In genomic region chr10:114412907-114413386, GRCh38 we compare ENCODE assay signal across 11 cellular contexts. TPM values are rescaled to one million over a fixed set of nuclear protein-coding genes. Genes with fewer than 3 reads are reported as not detected.
A peak's percentile ranks its signal among the peaks of the same experiment; 100 is the strongest.
DNase-seq lines count a peak whose midpoint lies in the region; ATAC-seq and TF ChIP-seq lines count a peak whose summit lies in the region.
"Had no signal": no experiment of that assay in that cellular context is flagged by ENCODE, and none has a peak within 500 bp of the region (broad histone marks: within the 10 kb centered on the region; RNA-seq: fewer than 3 reads in every experiment).

No MANE protein-coding gene starts in this region.

- no peaks in the 10 kb centered on the region for H3K4me1 ChIP-seq in breast epithelium
- H3K4me1 ChIP-seq in thoracic aorta (ENCODE audit: control insufficient read depth in 1 of 2, low read depth in 2 of 2), result peaks cover 8 to 14% of the 10 kb centered on the region in 2 donors
- H3K4me1 ChIP-seq in SJCRH30, result no peaks in the 10 kb centered on the region

- no peaks in the 10 kb centered on the region for H3K36me3 ChIP-seq in breast epithelium
- H3K36me3 ChIP-seq in thoracic aorta, result no peaks in the 10 kb centered on the region
- H3K36me3 ChIP-seq in SJCRH30, result no peaks in the 10 kb centered on the region

- H3K27me3 ChIP-seq in breast epithelium, result no peaks in the 10 kb centered on the region
- H3K27me3 ChIP-seq in thoracic aorta (replicated peaks; ENCODE audit: insufficient read depth), result no peaks in the 10 kb centered on the region
- no peaks in the 10 kb centered on the region for H3K27me3 ChIP-seq in SJCRH30

- H3K9me3 ChIP-seq in breast epithelium, result no peaks in the 10 kb centered on the region
- no peaks in the 10 kb centered on the region for H3K9me3 ChIP-seq in thoracic aorta
- H3K9me3 ChIP-seq in SJCRH30 (replicated peaks), result no peaks in the 10 kb centered on the region

- TF ChIP-seq POLR2A in breast epithelium (IDR thresholded peaks at IDR 0.05), result no peak

- ATAC-seq in thoracic aorta (ENCODE audit: insufficient number of reproducible peaks, low FRiP score, low read depth) (no peak), HG02981 (IDR thresholded peaks at IDR 0.05; ENCODE audit: unreplicated experiment) (no peak)
- ATAC-seq: activated CD8-positive, alpha-beta memory T cell treated with anti-CD3 and anti-CD28 coated beads, Interleukin-2, amount 10 ng/mL, durations not matched to agents 7 days and 5 days had no signal

- H3K4me3 ChIP-seq in breast epithelium (no peak overlapping the region), thoracic aorta (no peak overlapping the region), SJCRH30 (no peak overlapping the region)
- H3K4me3 ChIP-seq: skin epidermis had no signal

- no peak for TF ChIP-seq CTCF in breast epithelium (IDR thresholded peaks at IDR 0.05)
- TF ChIP-seq CTCF in thoracic aorta (IDR thresholded peaks at IDR 0.05), result no peak

- peak; percentile 59 for DNase-seq in LoVo (ENCODE audit: low spot score)
- DNase-seq in breast epithelium (ENCODE audit: low spot score in 2 of 2), result no peak
- peak; percentile 97 for DNase-seq in kidney tubule cell (ENCODE audit: low spot score)
- no peak for DNase-seq in thoracic aorta (ENCODE audit: low spot score)
- DNase-seq in SJCRH30, result no peak
- DNase-seq in activated naive CD4-positive, alpha-beta T cell treated with anti-CD3 and anti-CD28 coated beads, Interleukin-2, amount 50 U/mL, for 16 hours, result no peak
- DNase-seq: activated CD8-positive, alpha-beta memory T cell treated with anti-CD3 and anti-CD28 coated beads, Interleukin-2, amount 10 ng/mL, durations not matched to agents 7 days and 5 days; NCI-H526; T-helper 1 cell had no signal

- intact Hi-C loops in breast epithelium (cut with DNase I; ENCODE audit: low total_unique reads), result no loop called here

- H3K27ac ChIP-seq in breast epithelium, result peak overlapping the region; percentile 49 to 73
- peak overlapping the region; percentile 40 to 63 for H3K27ac ChIP-seq in thoracic aorta
- no peak overlapping the region for H3K27ac ChIP-seq in SJCRH30

RNA-seq across cellular contexts. Expression of gene AFAP1L2, which starts 8.6 kb away (rescaled TPM):
- total RNA-seq in breast epithelium (10 to 100 TPM in 2 of 3 donors, 1 to 10 TPM in 1; 4.2 to 43.9 (median 20.0) TPM), thoracic aorta (10 to 100 TPM in 1 of 2 donors, 1 to 10 TPM in 1; 7.7 to 13.3 TPM)
- total RNA-seq in SJCRH30 (2014; rRNA removed; shearing (Covaris generic)), result 1.8 and 2.2 TPM in 2 replicates

Comparison
In these comparisons a context has a peak if more than half of its experiments do, and no peak if none do; other contexts are left out.
1. DNase-seq: peak in LoVo (single experiment) and kidney tubule cell (single experiment); none in breast epithelium (0 of 2), thoracic aorta (single experiment), SJCRH30 (0 of 2) and activated naive CD4-positive, alpha-beta T cell treated with anti-CD3 and anti-CD28 coated beads, Interleukin-2, amount 50 U/mL, for 16 hours (single experiment).